2 cellular contexts compared by ENCODE assay signal in the genomic region with DNA sequence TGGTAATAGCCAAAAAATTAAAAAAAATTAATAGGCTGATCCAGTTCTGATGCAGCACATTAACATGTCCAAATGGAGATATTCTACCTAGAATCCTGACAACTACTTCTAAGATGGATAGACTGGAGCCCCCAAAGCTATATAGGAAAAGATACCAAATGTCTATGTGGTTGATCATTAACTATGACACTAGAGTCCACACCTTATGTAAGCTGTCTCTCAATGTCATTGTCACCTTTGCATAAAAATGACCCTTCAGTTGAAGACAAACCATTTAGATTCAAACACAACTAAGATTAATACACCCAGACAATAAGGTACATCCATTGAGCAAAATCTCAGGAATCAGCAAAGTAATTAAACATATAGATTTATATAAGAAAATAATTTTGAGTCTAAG.
TF ChIP-seq lines count a peak whose summit lies in the region.

No MANE protein-coding gene starts in this region.

TF ChIP-seq in HepG2, 621 proteins besides CTCF, POLR2A, EP300 and RAD21 (continues in another document):
- TF ChIP-seq NBN (conservative IDR thresholded peaks at IDR 0.05) (no peak), MYPOP (CRISPR knock-in tag; IDR thresholded peaks at IDR 0.05) (no peak), ISL2 (CRISPR knock-in tag; IDR thresholded peaks at IDR 0.05) (no peak), HNRNPUL1 (IDR thresholded peaks at IDR 0.05; ENCODE audit: low read depth, low read length) (0 out of 2 replicates have a peak, but pooled peaks have one; percentile 58), ARID5B (CRISPR knock-in tag; IDR thresholded peaks at IDR 0.05) (peak; percentile 44; the same call in 1 of the 2 replicates), ZNF564 (CRISPR knock-in tag; IDR thresholded peaks at IDR 0.05) (no peak), ZBTB7A (CRISPR knock-in tag; IDR thresholded peaks at IDR 0.05) (no peak), TCF7 (IDR thresholded peaks at IDR 0.05; ENCODE audit: low read depth) (no peak), PAWR (CRISPR knock-in tag; IDR thresholded peaks at IDR 0.05; ENCODE audit: borderline replicate concordance) (no peak), MTERF4 (CRISPR knock-in tag; IDR thresholded peaks at IDR 0.05) (no peak), POGZ (CRISPR knock-in tag; IDR thresholded peaks at IDR 0.05) (no peak), ZNF788 (CRISPR knock-in tag; IDR thresholded peaks at IDR 0.05; ENCODE audit: borderline replicate concordance) (no peak), ZSCAN25 (CRISPR knock-in tag; IDR thresholded peaks at IDR 0.05) (no peak), ZNF691 (CRISPR knock-in tag; IDR thresholded peaks at IDR 0.05; ENCODE audit: borderline replicate concordance, low read depth) (no peak), NR2F1 (CRISPR knock-in tag; IDR thresholded peaks at IDR 0.05) (no peak), TSC22D2 (CRISPR knock-in tag; IDR thresholded peaks at IDR 0.05; ENCODE audit: borderline replicate concordance) (no peak), ZNF572 (CRISPR knock-in tag; IDR thresholded peaks at IDR 0.05) (no peak)
- TF ChIP-seq, protein P1, sequence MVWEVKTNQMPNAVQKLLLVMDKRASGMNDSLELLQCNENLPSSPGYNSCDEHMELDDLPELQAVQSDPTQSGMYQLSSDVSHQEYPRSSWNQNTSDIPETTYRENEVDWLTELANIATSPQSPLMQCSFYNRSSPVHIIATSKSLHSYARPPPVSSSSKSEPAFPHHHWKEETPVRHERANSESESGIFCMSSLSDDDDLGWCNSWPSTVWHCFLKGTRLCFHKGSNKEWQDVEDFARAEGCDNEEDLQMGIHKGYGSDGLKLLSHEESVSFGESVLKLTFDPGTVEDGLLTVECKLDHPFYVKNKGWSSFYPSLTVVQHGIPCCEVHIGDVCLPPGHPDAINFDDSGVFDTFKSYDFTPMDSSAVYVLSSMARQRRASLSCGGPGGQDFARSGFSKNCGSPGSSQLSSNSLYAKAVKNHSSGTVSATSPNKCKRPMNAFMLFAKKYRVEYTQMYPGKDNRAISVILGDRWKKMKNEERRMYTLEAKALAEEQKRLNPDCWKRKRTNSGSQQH (CRISPR knock-in tag; IDR thresholded peaks at IDR 0.05; ENCODE audit: low read depth), result no peak
- TF ChIP-seq, protein P2, sequence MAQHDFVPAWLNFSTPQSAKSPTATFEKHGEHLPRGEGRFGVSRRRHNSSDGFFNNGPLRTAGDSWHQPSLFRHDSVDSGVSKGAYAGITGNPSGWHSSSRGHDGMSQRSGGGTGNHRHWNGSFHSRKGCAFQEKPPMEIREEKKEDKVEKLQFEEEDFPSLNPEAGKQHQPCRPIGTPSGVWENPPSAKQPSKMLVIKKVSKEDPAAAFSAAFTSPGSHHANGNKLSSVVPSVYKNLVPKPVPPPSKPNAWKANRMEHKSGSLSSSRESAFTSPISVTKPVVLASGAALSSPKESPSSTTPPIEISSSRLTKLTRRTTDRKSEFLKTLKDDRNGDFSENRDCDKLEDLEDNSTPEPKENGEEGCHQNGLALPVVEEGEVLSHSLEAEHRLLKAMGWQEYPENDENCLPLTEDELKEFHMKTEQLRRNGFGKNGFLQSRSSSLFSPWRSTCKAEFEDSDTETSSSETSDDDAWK (CRISPR knock-in tag; IDR thresholded peaks at IDR 0.05), result no peak

TF ChIP-seq in HEK293T, 16 proteins besides CTCF, POLR2A, EP300 and RAD21:
- no peak for TF ChIP-seq HDGF (IDR thresholded peaks at IDR 0.05; ENCODE audit: borderline replicate concordance)
- no peak for TF ChIP-seq ELF4 (IDR thresholded peaks at IDR 0.05)
- TF ChIP-seq NFRKB (IDR thresholded peaks at IDR 0.05), result no peak
- no peak for TF ChIP-seq FOXK2 (IDR thresholded peaks at IDR 0.05)
- no peak for TF ChIP-seq TARDBP (IDR thresholded peaks at IDR 0.05)
- no peak for TF ChIP-seq LEF1 (IDR thresholded peaks at IDR 0.05; ENCODE audit: borderline replicate concordance)
- TF ChIP-seq, protein P3, sequence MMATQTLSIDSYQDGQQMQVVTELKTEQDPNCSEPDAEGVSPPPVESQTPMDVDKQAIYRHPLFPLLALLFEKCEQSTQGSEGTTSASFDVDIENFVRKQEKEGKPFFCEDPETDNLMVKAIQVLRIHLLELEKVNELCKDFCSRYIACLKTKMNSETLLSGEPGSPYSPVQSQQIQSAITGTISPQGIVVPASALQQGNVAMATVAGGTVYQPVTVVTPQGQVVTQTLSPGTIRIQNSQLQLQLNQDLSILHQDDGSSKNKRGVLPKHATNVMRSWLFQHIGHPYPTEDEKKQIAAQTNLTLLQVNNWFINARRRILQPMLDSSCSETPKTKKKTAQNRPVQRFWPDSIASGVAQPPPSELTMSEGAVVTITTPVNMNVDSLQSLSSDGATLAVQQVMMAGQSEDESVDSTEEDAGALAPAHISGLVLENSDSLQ (IDR thresholded peaks at IDR 0.05), result no peak
- TF ChIP-seq SUZ12 (IDR thresholded peaks at IDR 0.05), result no peak
- no peak for TF ChIP-seq BHLHE40 (IDR thresholded peaks at IDR 0.05; ENCODE audit: borderline replicate concordance)
- no peak for TF ChIP-seq FOXA1 (IDR thresholded peaks at IDR 0.05)
- no peak for TF ChIP-seq ZNF384 (IDR thresholded peaks at IDR 0.05)
- no peak for TF ChIP-seq CTBP1 (IDR thresholded peaks at IDR 0.05; ENCODE audit: borderline replicate concordance)
- TF ChIP-seq SP1 (IDR thresholded peaks at IDR 0.05), result no peak
- TF ChIP-seq L3MBTL2 (conservative IDR thresholded peaks at IDR 0.05), result no peak
- no peak for TF ChIP-seq FOXM1 (IDR thresholded peaks at IDR 0.05; ENCODE audit: borderline replicate concordance)
- TF ChIP-seq ARNT (IDR thresholded peaks at IDR 0.05), result no peak
TF ChIP-seq in HEK293T: peak in this region for 0.
